Comparison of ENCODE assay signal across 27 cellular contexts in the genomic region with DNA sequence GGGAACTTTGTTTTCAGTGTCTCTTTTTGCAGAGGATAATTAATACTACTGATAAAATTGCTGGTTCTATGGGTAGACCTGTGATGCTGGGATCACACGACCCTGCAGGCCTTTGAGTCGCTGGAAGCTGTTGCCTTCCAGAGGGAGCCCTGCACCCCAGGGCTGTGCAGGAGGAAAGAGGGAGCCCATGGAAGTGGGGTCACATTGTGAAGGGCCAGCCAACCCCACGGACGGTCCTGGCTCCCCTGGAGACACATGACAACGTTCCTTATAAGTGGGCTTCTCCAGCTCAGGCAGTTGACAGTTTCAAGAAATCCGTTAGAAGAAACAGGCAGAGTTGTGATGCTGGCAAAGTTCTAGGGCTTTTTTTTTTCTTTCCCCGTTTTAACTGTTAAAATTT.
"Had no signal": no experiment of that assay in that cellular context is flagged by ENCODE, and none has a peak within 500 bp of the region (broad histone marks: within the 10 kb centered on the region; RNA-seq: fewer than 3 reads in every experiment).

No MANE protein-coding gene starts in this region.

- H3K36me3 ChIP-seq: neutrophil, ovary, right lobe of liver, sigmoid colon, stomach, tibial artery, transverse colon, vagina had no signal

- H3K4me3 Mint-ChIP-seq: naive thymus-derived CD8-positive, alpha-beta T cell; natural killer cell treated with Interleukin-12 subunit alpha and Interleukin-12 subunit beta and Interleukin-15 and Interleukin-18, amount 100 ng/mL, for 72 hours; nephron progenitor cell; neural crest cell; stimulated activated effector memory CD8-positive, alpha-beta T cell treated with anti-CD3 and anti-CD28 coated beads, Interleukin-12 subunit alpha, Interleukin-12 subunit beta, amount 100 ng/mL, for 72 hours; stimulated activated naive B cell treated with anti-CD40 and anti-IgM and Interleukin-4, amounts not matched to agents 10 μg/mL and 1 μg/mL and 100 μg/mL, for 72 hours; stimulated activated naive CD8-positive, alpha-beta T cell treated with anti-CD3 and anti-CD28 coated beads, Interleukin-15, Interleukin-2, amounts not matched to agents 100 ng/mL and 50 ng/mL, for 24 hours; type B pancreatic cell had no signal

- H3K4me1 ChIP-seq: parathyroid adenoma, psoas muscle, right lobe of liver, sigmoid colon, stomach, tibial artery, transverse colon, vagina had no signal

- ATAC-seq: naive thymus-derived CD8-positive, alpha-beta T cell; natural killer cell treated with Interleukin-12 subunit alpha and Interleukin-12 subunit beta and Interleukin-15 and Interleukin-18, amount 100 ng/mL, for 72 hours; psoas muscle; right cardiac atrium; right lobe of liver; stimulated activated effector memory CD8-positive, alpha-beta T cell treated with anti-CD3 and anti-CD28 coated beads, Interleukin-12 subunit alpha, Interleukin-12 subunit beta, amount 100 ng/mL, for 72 hours; stimulated activated naive B cell treated with anti-CD40 and anti-IgM and Interleukin-4, amounts not matched to agents 10 μg/mL and 1 μg/mL and 100 μg/mL, for 72 hours had no signal

- H3K9me3 ChIP-seq: neutrophil, ovary, psoas muscle, right lobe of liver, sigmoid colon, transverse colon, vagina had no signal

- H3K27me3 ChIP-seq: neutrophil, ovary, right lobe of liver, sigmoid colon, stomach, tibial artery, transverse colon, vagina had no signal

- H3K9me3 Mint-ChIP-seq: natural killer cell treated with Interleukin-12 subunit alpha and Interleukin-12 subunit beta and Interleukin-15 and Interleukin-18, amount 100 ng/mL, for 72 hours; stimulated activated effector memory CD8-positive, alpha-beta T cell treated with anti-CD3 and anti-CD28 coated beads, Interleukin-12 subunit alpha, Interleukin-12 subunit beta, amount 100 ng/mL, for 72 hours; type B pancreatic cell had no signal

- H3K4me3 ChIP-seq: ovary, psoas muscle, right lobe of liver, sigmoid colon, stomach, tibial artery, transverse colon, vagina had no signal

- H3K27me3 Mint-ChIP-seq: naive thymus-derived CD8-positive, alpha-beta T cell; natural killer cell treated with Interleukin-12 subunit alpha and Interleukin-12 subunit beta and Interleukin-15 and Interleukin-18, amount 100 ng/mL, for 72 hours; progenitor cell of endocrine pancreas; stimulated activated naive B cell treated with anti-CD40 and anti-IgM and Interleukin-4, amounts not matched to agents 10 μg/mL and 1 μg/mL and 100 μg/mL, for 72 hours; stimulated activated naive CD8-positive, alpha-beta T cell treated with anti-CD3 and anti-CD28 coated beads, Interleukin-15, Interleukin-2, amounts not matched to agents 100 ng/mL and 50 ng/mL, for 24 hours; type B pancreatic cell had no signal

- H3K36me3 Mint-ChIP-seq: naive thymus-derived CD8-positive, alpha-beta T cell; natural killer cell treated with Interleukin-12 subunit alpha and Interleukin-12 subunit beta and Interleukin-15 and Interleukin-18, amount 100 ng/mL, for 72 hours; stimulated activated effector memory CD8-positive, alpha-beta T cell treated with anti-CD3 and anti-CD28 coated beads, Interleukin-12 subunit alpha, Interleukin-12 subunit beta, amount 100 ng/mL, for 72 hours; type B pancreatic cell had no signal

- DNase-seq: naive thymus-derived CD8-positive, alpha-beta T cell; nephron progenitor cell; nucleus accumbens; ovary; psoas muscle; right cardiac atrium; right lobe of liver; sigmoid colon; small intestine; stimulated activated CD4-positive, alpha-beta T cell treated with anti-CD3 and anti-CD28 coated beads, Interleukin-15, amount 100 ng/mL, for 24 hours; stimulated activated CD4-positive, alpha-beta T cell treated with anti-CD3 and anti-CD28 coated beads, Interleukin-2, amount 100 ng/mL, for 24 hours; stimulated activated CD4-positive, alpha-beta T cell treated with anti-CD3 and anti-CD28 coated beads, Interleukin-2, amount 100 ng/mL, for 48 hours; stimulated activated CD4-positive, alpha-beta T cell treated with anti-CD3 and anti-CD28 coated beads, Interleukin-4, amount 100 ng/mL, for 24 hours; stimulated activated naive B cell treated with anti-CD40 and anti-IgM and Interleukin-4, amounts not matched to agents 10 μg/mL and 1 μg/mL and 100 μg/mL, for 72 hours; stimulated activated naive CD4-positive, alpha-beta T cell treated with Interleukin-2 at 50 U/mL for 16 hours; stomach; tibial artery; transverse colon had no signal

- H3K27ac ChIP-seq: neutrophil, ovary, parathyroid adenoma, psoas muscle, right lobe of liver, sigmoid colon, stomach, tibial artery, transverse colon, vagina had no signal

- H3K4me1 Mint-ChIP-seq: nephron progenitor cell; neural crest cell; stimulated activated naive B cell treated with anti-CD40 and anti-IgM and Interleukin-4, amounts not matched to agents 10 μg/mL and 1 μg/mL and 100 μg/mL, for 72 hours had no signal

- H3K27ac Mint-ChIP-seq: naive thymus-derived CD8-positive, alpha-beta T cell; natural killer cell treated with Interleukin-12 subunit alpha and Interleukin-12 subunit beta and Interleukin-15 and Interleukin-18, amount 100 ng/mL, for 72 hours; nephron progenitor cell; progenitor cell of endocrine pancreas; stimulated activated effector memory CD8-positive, alpha-beta T cell treated with anti-CD3 and anti-CD28 coated beads, Interleukin-12 subunit alpha, Interleukin-12 subunit beta, amount 100 ng/mL, for 72 hours; stimulated activated naive B cell treated with anti-CD40 and anti-IgM and Interleukin-4, amounts not matched to agents 10 μg/mL and 1 μg/mL and 100 μg/mL, for 72 hours; stimulated activated naive CD8-positive, alpha-beta T cell treated with anti-CD3 and anti-CD28 coated beads, Interleukin-15, Interleukin-2, amounts not matched to agents 100 ng/mL and 50 ng/mL, for 24 hours; type B pancreatic cell had no signal
